26 cellular contexts compared by ENCODE assay signal in genomic region chr12:125530876-125531275, GRCh38.
"Had no signal": no experiment of that assay in that cellular context is flagged by ENCODE, and none has a peak within 500 bp of the region (broad histone marks: within the 10 kb centered on the region; RNA-seq: fewer than 3 reads in every experiment).

No MANE protein-coding gene starts in this region.

- H3K36me3 Mint-ChIP-seq: naive thymus-derived CD4-positive, alpha-beta T cell; natural killer cell; neural progenitor cell; stimulated activated effector memory CD8-positive, alpha-beta T cell treated with anti-CD3 and anti-CD28 coated beads, Interleukin-12 subunit alpha, Interleukin-12 subunit beta, amount 100 ng/mL, for 72 hours had no signal

- H3K9me3 ChIP-seq: ovary, psoas muscle, right lobe of liver, sigmoid colon, thoracic aorta, thyroid gland, tibial nerve, upper lobe of left lung, vagina had no signal

- H2AFZ ChIP-seq: neural progenitor cell, parathyroid adenoma had no signal

- H3K9me3 Mint-ChIP-seq: nephron; neural progenitor cell; stimulated activated effector memory CD8-positive, alpha-beta T cell treated with anti-CD3 and anti-CD28 coated beads, Interleukin-12 subunit alpha, Interleukin-12 subunit beta, amount 100 ng/mL, for 72 hours; stimulated activated naive CD8-positive, alpha-beta T cell treated with anti-CD3 and anti-CD28 coated beads, Interleukin-15, amount 100 ng/mL, for 72 hours had no signal

- H3K9ac ChIP-seq: neural progenitor cell, parathyroid adenoma had no signal

- H3K4me1 ChIP-seq: parathyroid adenoma, psoas muscle, right lobe of liver, vagina had no signal

- H3K27ac ChIP-seq: neural progenitor cell, ovary, parathyroid adenoma, psoas muscle, right lobe of liver, sigmoid colon, thoracic aorta, thyroid gland, upper lobe of left lung, vagina had no signal

- H3K27me3 ChIP-seq: neural progenitor cell, ovary, right lobe of liver, thyroid gland, tibial nerve, upper lobe of left lung, vagina had no signal

- DNase-seq: naive thymus-derived CD4-positive, alpha-beta T cell; natural killer cell; occipital lobe; ovary; psoas muscle; right cardiac atrium; right lobe of liver; sigmoid colon; small intestine; stimulated activated CD4-positive, alpha-beta T cell treated with anti-CD3 and anti-CD28 coated beads, Interleukin-15, amount 100 ng/mL, for 24 hours; stimulated activated CD4-positive, alpha-beta T cell treated with anti-CD3 and anti-CD28 coated beads, Interleukin-2, amount 100 ng/mL, for 24 hours; stimulated activated CD4-positive, alpha-beta T cell treated with anti-CD3 and anti-CD28 coated beads, Interleukin-2, amount 100 ng/mL, for 48 hours; stimulated activated CD4-positive, alpha-beta T cell treated with anti-CD3 and anti-CD28 coated beads, Interleukin-4, amount 100 ng/mL, for 24 hours; stimulated activated naive CD4-positive, alpha-beta T cell; stimulated activated naive CD8-positive, alpha-beta T cell treated with anti-CD3 and anti-CD28 coated beads, Interleukin-15, amount 100 ng/mL, for 72 hours; stimulated activated naive CD8-positive, alpha-beta T cell treated with anti-CD3 and anti-CD28 coated beads, Interleukin-15, Interleukin-2, amounts not matched to agents 100 U/mL and 50 U/mL, for 24 hours; thyroid gland; trophoblast cell; upper lobe of left lung had no signal

- ATAC-seq: naive thymus-derived CD4-positive, alpha-beta T cell; natural killer cell; psoas muscle; right cardiac atrium; right lobe of liver; stimulated activated effector memory CD8-positive, alpha-beta T cell treated with anti-CD3 and anti-CD28 coated beads, Interleukin-12 subunit alpha, Interleukin-12 subunit beta, amount 100 ng/mL, for 72 hours; stimulated activated naive CD8-positive, alpha-beta T cell treated with anti-CD3 and anti-CD28 coated beads, Interleukin-15, amount 100 ng/mL, for 72 hours; stimulated activated naive CD8-positive, alpha-beta T cell treated with anti-CD3 and anti-CD28 coated beads, Interleukin-15, Interleukin-2, amounts not matched to agents 100 U/mL and 50 U/mL, for 24 hours had no signal

- H3K4me3 Mint-ChIP-seq: naive thymus-derived CD4-positive, alpha-beta T cell; natural killer cell; nephron; neural progenitor cell; stimulated activated effector memory CD8-positive, alpha-beta T cell treated with anti-CD3 and anti-CD28 coated beads, Interleukin-12 subunit alpha, Interleukin-12 subunit beta, amount 100 ng/mL, for 72 hours; stimulated activated naive CD8-positive, alpha-beta T cell treated with anti-CD3 and anti-CD28 coated beads, Interleukin-15, amount 100 ng/mL, for 72 hours had no signal

- H3K4me2 ChIP-seq: neural progenitor cell had no signal

- H3K4me1 Mint-ChIP-seq: natural killer cell; nephron; stimulated activated effector memory CD8-positive, alpha-beta T cell treated with anti-CD3 and anti-CD28 coated beads, Interleukin-12 subunit alpha, Interleukin-12 subunit beta, amount 100 ng/mL, for 72 hours; stimulated activated naive CD8-positive, alpha-beta T cell treated with anti-CD3 and anti-CD28 coated beads, Interleukin-15, amount 100 ng/mL, for 72 hours had no signal

- H3K79me2 ChIP-seq: parathyroid adenoma had no signal

- H3K27ac Mint-ChIP-seq: naive thymus-derived CD4-positive, alpha-beta T cell; natural killer cell; nephron; neural progenitor cell; stimulated activated effector memory CD8-positive, alpha-beta T cell treated with anti-CD3 and anti-CD28 coated beads, Interleukin-12 subunit alpha, Interleukin-12 subunit beta, amount 100 ng/mL, for 72 hours; stimulated activated naive CD8-positive, alpha-beta T cell treated with anti-CD3 and anti-CD28 coated beads, Interleukin-15, amount 100 ng/mL, for 72 hours had no signal
